In genomic region chr1:200739499-200740290, GRCh38 we compare ENCODE assay signal across 8 cellular contexts. TPM values are rescaled to one million over a fixed set of nuclear protein-coding genes. Genes with fewer than 3 reads are reported as not detected.
DNase-seq lines count a peak whose midpoint lies in the region; ATAC-seq, FAIRE-seq and TF ChIP-seq lines count a peak whose summit lies in the region.

No MANE protein-coding gene starts in this region.

- POLR2A ChIA-PET in endothelial cell of umbilical vein (lab: Charles Lee), result interaction anchor here (1.0 to 2.5 kb wide), 2 partner anchors 9 to 70 kb away, joined by 3 to 13 read pairs; partner anchors contain the start of gene DDX59

- TF ChIP-seq POLR2A in endothelial cell of umbilical vein (IDR thresholded peaks at IDR 0.05; ENCODE audit: low read depth, low read length), result peak; percentile 42

- dilution Hi-C loops in endothelial cell of umbilical vein (cut with MboI; ENCODE audit: extremely low pct_ligation_motif_present, low sequenced_read_pairs), result no loop called here

- TF ChIP-seq CTCF in endothelial cell of umbilical vein (IDR thresholded peaks at IDR 0.05; ENCODE audit: extremely low read depth in 1 of 2, insufficient read depth in 1 of 2, low read depth in 1 of 2, low read length in 2 of 2), result no peak

- H3K36me3 ChIP-seq in SK-N-MC (ENCODE audit: insufficient read depth, low read length) (peaks cover 3% of the 10 kb centered on the region; the same call in 1 of the 2 replicates), endothelial cell of umbilical vein (ENCODE audit: control insufficient read depth in 2 of 2, extremely low read depth in 1 of 2, insufficient read depth in 2 of 2, low read length in 2 of 2) (no peaks in the 10 kb centered on the region), mucosa of rectum (ENCODE audit: control insufficient read depth in 2 of 2, insufficient read depth in 2 of 2, low read length in 2 of 2) (no peaks in the 10 kb centered on the region), aorta (ENCODE audit: control insufficient read depth in 1 of 2, insufficient read depth in 2 of 2, low read length in 1 of 2) (no peaks in the 10 kb centered on the region)

- H3K4me1 ChIP-seq in endothelial cell of umbilical vein (ENCODE audit: control insufficient read depth, extremely low read depth, insufficient read depth, low read length) (peaks cover 29% of the 10 kb centered on the region), mucosa of rectum (ENCODE audit: control insufficient read depth in 2 of 2, insufficient read depth in 2 of 2, low read length in 2 of 2) (peaks cover 7 to 18% of the 10 kb centered on the region in 2 donors), aorta (ENCODE audit: control insufficient read depth in 1 of 2, insufficient read depth in 2 of 2, low read length in 2 of 2) (peaks cover 0 to 3% of the 10 kb centered on the region in 2 donors)

- H3K27me3 ChIP-seq in endothelial cell of umbilical vein (ENCODE audit: control insufficient read depth in 2 of 2, insufficient read depth in 2 of 2, low read length in 2 of 2) (no peaks in the 10 kb centered on the region), mucosa of rectum (ENCODE audit: control insufficient read depth in 2 of 2, insufficient read depth in 2 of 2, low read length in 2 of 2) (no peaks in the 10 kb centered on the region), aorta (ENCODE audit: control insufficient read depth in 1 of 2, insufficient read depth in 2 of 2, low read length in 1 of 2) (no peaks in the 10 kb centered on the region)

- TSS peak; percentile 25 for BruUV-seq in endothelial cell of umbilical vein (replicated peaks; lab: Mats Ljungman, UMichigan)

- peaks cover 11% of the 10 kb centered on the region for H4K20me1 ChIP-seq in endothelial cell of umbilical vein (replicated peaks; ENCODE audit: control insufficient read depth, extremely low read depth, insufficient read depth, low read length)

- H3K79me2 ChIP-seq in endothelial cell of umbilical vein (ENCODE audit: control insufficient read depth, insufficient read depth, low read length), result peaks cover 50% of the 10 kb centered on the region

- H3K9me3 ChIP-seq in SK-N-MC (ENCODE audit: low read depth, low read length), result no peaks in the 10 kb centered on the region
- no peaks in the 10 kb centered on the region for H3K9me3 ChIP-seq in endothelial cell of umbilical vein (replicated peaks; ENCODE audit: control insufficient read depth, insufficient read depth, low read length)
- H3K9me3 ChIP-seq in mucosa of rectum (ENCODE audit: control insufficient read depth in 2 of 2, low read length in 2 of 2), result no peaks in the 10 kb centered on the region
- H3K9me3 ChIP-seq in aorta (ENCODE audit: control insufficient read depth, low read length), result no peaks in the 10 kb centered on the region

- DNase-seq in activated T-cell treated with anti-CD3 and anti-CD28 coated beads for 48 hours (ENCODE audit: low read depth) (peak; percentile 16), activated T-cell treated with anti-CD3 and anti-CD28 coated beads for 4 hours (no peak), SK-N-MC (ENCODE audit: low read depth, low spot score) (no peak), endothelial cell of umbilical vein (ENCODE audit: low read depth, low spot score) (peak; percentile 46), aorta (peak in 1 of 2 donors; percentile 55), NCI-H2227 (lab: John Stamatoyannopoulos, UW; ENCODE audit: unreplicated experiment) (no peak)

- H3K27ac ChIP-seq in SK-N-MC, result peak overlapping the region; percentile 95
- H3K27ac ChIP-seq in endothelial cell of umbilical vein (ENCODE audit: insufficient read depth, low read depth, low read length), result peak overlapping the region; percentile 92
- peak overlapping the region; percentile 95 for H3K27ac ChIP-seq in mucosa of rectum (ENCODE audit: low read depth in 2 of 2, low read length in 2 of 2)
- peak overlapping the region; percentile 78 to 87 for H3K27ac ChIP-seq in aorta (ENCODE audit: low read depth in 1 of 2, low read length in 2 of 2)

- peak overlapping the region; percentile 91 for H3K9ac ChIP-seq in SK-N-MC (ENCODE audit: insufficient read length)
- peak overlapping the region; percentile 92 for H3K9ac ChIP-seq in endothelial cell of umbilical vein (replicated peaks; ENCODE audit: extremely low read depth, insufficient read depth, low read length)
- peak overlapping the region; percentile 68 to 89 for H3K9ac ChIP-seq in mucosa of rectum (ENCODE audit: low read depth in 1 of 2, low read length in 2 of 2)

- CTCF ChIA-PET in endothelial cell of umbilical vein (lab: Charles Lee), result interaction anchor here (2.1 to 3.0 kb wide), 2 partner anchors 70 to 117 kb away, joined by 11 to 39 read pairs; partner anchors contain the start of gene DDX59

- H2AFZ ChIP-seq in endothelial cell of umbilical vein (ENCODE audit: low read depth, low read length), result peak overlapping the region; percentile 9

- WGBS in aorta, 2 donors, result 0 to 1% methylated on average over 34 to 62 of the region's 62 CpGs

- ATAC-seq in HG02884 (IDR thresholded peaks at IDR 0.05; ENCODE audit: unreplicated experiment) (peak; percentile 24), aorta (ENCODE audit: low FRiP score) (no peak)

- FAIRE-seq in endothelial cell of umbilical vein (lab: Jason Lieb, UNC), result no peak

- H3K4me2 ChIP-seq in endothelial cell of umbilical vein (ENCODE audit: insufficient read depth, low read length), result peak overlapping the region; percentile 95

- intact Hi-C loops in endothelial cell of umbilical vein (cut with micrococcal nuclease), result loop anchor here (1.0 kb wide), 3 partner anchors 64 to 119 kb away; partner anchors contain the start of genes DDX59 and KIF14
- intact Hi-C loops in aorta (cut with DNase I), result loop anchor here (2.0 to 5.0 kb wide), 4 partner anchors 43 to 117 kb away; partner anchors contain the start of genes DDX59 (in 1 of the 2) and KIF14 (in 1 of the 2)

- H3K4me3 ChIP-seq in SK-N-MC (peak overlapping the region; percentile 89), endothelial cell of umbilical vein (replicated peaks in 1 of 3; ENCODE audit: insufficient read depth in 1 of 3, low read depth in 1 of 3, low read length in 3 of 3) (peak overlapping the region; percentile 70 to 95 (median 88)), mucosa of rectum (ENCODE audit: low read length in 2 of 2) (peak overlapping the region; percentile 89 to 90), aorta (ENCODE audit: low read length in 2 of 2) (peak overlapping the region; percentile 46 to 70)

- no peaks in the 10 kb centered on the region for H3K9me1 ChIP-seq in endothelial cell of umbilical vein (replicated peaks; ENCODE audit: control insufficient read depth, extremely low read depth, insufficient read depth, low read length)

TF ChIP-seq in endothelial cell of umbilical vein, 7 proteins besides CTCF, POLR2A, EP300 and RAD21:
- TF ChIP-seq EZH2 (IDR thresholded peaks at IDR 0.05; ENCODE audit: borderline replicate concordance, low read depth, low read length, severe bottlenecking), result no peak
- no peak for TF ChIP-seq GATA2 (IDR thresholded peaks at IDR 0.05; ENCODE audit: insufficient read depth, insufficient read length, low read depth, low read length)
- TF ChIP-seq MYC (IDR thresholded peaks at IDR 0.05; ENCODE audit: low read depth, low read length), result no peak
- peak; percentile 48 for TF ChIP-seq POLR2AphosphoS5 (IDR thresholded peaks at IDR 0.05; ENCODE audit: insufficient read depth, low read depth, low read length)
- TF ChIP-seq JUN (IDR thresholded peaks at IDR 0.05; ENCODE audit: borderline replicate concordance, insufficient read depth, insufficient read length, low read depth), result no peak
- no peak for TF ChIP-seq MAX (IDR thresholded peaks at IDR 0.05; ENCODE audit: insufficient read depth, insufficient read length)
- no peak for TF ChIP-seq FOS (IDR thresholded peaks at IDR 0.05; ENCODE audit: borderline replicate concordance, insufficient read depth, low read length)
TF ChIP-seq in endothelial cell of umbilical vein: peak in this region for 1.

RNA-seq across cellular contexts. Expression of gene CAMSAP2, which starts 1.0 kb away (rescaled TPM):
- total RNA-seq in endothelial cell of umbilical vein (43.9 and 45.5 TPM in 2 replicates), aorta (10 to 100 TPM; 46.9 to 51.9 TPM)
- polyA plus RNA-seq in endothelial cell of umbilical vein (5.0 and 6.7 TPM in 2 replicates), aorta (10 to 100 TPM; 10.1 to 16.8 TPM)
- polyA plus RNA-seq in endothelial cell of umbilical vein (2011; cell fraction: cytosol; rRNA removed), result 10.4 TPM in 2 replicates
- polyA plus RNA-seq in endothelial cell of umbilical vein (2011; cell fraction: nucleus; rRNA removed), result 22.4 and 27.1 TPM in 2 replicates
- polyA plus RNA-seq in endothelial cell of umbilical vein (2012), result 24.6 and 33.1 TPM in 2 replicates
- polyA minus RNA-seq in endothelial cell of umbilical vein, result 44.9 and 50.9 TPM in 2 replicates
- 23.0 TPM for polyA minus RNA-seq in endothelial cell of umbilical vein (2011; cell fraction: cytosol; rRNA and poly(A)+ RNA removed)
- 36.2 and 54.4 TPM in 2 replicates for polyA minus RNA-seq in endothelial cell of umbilical vein (2011; cell fraction: nucleus; rRNA and poly(A)+ RNA removed)

Comparison
In these comparisons a context has a peak if more than half of its experiments do, and no peak if none do; other contexts are left out.
1. DNase-seq: peak in activated T-cell treated with anti-CD3 and anti-CD28 coated beads for 48 hours (single experiment) and endothelial cell of umbilical vein (single experiment); none in activated T-cell treated with anti-CD3 and anti-CD28 coated beads for 4 hours (single experiment), SK-N-MC (single experiment) and NCI-H2227 (single experiment).
2. Peak in every context shown above with its lines, with median percentiles within 50 percentile points of each other: H3K27ac ChIP-seq, H3K4me3 ChIP-seq and H3K9ac ChIP-seq.